In genomic region chr6:31345026-31345730, GRCh38 we compare ENCODE assay signal across 1 cellular context.
TF ChIP-seq lines count a peak whose summit lies in the region.

No MANE protein-coding gene starts in this region.

TF ChIP-seq in WTC11, 78 proteins besides CTCF, POLR2A, EP300 and RAD21 (continued from another document):
- TF ChIP-seq, protein P1, sequence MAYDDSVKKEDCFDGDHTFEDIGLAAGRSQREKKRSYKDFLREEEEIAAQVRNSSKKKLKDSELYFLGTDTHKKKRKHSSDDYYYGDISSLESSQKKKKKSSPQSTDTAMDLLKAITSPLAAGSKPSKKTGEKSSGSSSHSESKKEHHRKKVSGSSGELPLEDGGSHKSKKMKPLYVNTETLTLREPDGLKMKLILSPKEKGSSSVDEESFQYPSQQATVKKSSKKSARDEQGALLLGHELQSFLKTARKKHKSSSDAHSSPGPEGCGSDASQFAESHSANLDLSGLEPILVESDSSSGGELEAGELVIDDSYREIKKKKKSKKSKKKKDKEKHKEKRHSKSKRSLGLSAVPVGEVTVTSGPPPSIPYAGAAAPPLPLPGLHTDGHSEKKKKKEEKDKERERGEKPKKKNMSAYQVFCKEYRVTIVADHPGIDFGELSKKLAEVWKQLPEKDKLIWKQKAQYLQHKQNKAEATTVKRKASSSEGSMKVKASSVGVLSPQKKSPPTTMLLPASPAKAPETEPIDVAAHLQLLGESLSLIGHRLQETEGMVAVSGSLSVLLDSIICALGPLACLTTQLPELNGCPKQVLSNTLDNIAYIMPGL (CRISPR knock-in tag; IDR thresholded peaks at IDR 0.05), result no peak
- TF ChIP-seq USF2 (CRISPR knock-in tag; IDR thresholded peaks at IDR 0.05) (no peak), SOX15 (CRISPR knock-in tag; IDR thresholded peaks at IDR 0.05) (no peak), MAX (CRISPR knock-in tag; IDR thresholded peaks at IDR 0.05) (no peak), ZNF263 (CRISPR knock-in tag; IDR thresholded peaks at IDR 0.05; ENCODE audit: low read depth) (no peak), PRRX2 (CRISPR knock-in tag; IDR thresholded peaks at IDR 0.05) (no peak), FOXJ3 (CRISPR knock-in tag; IDR thresholded peaks at IDR 0.05; ENCODE audit: borderline replicate concordance) (no peak), ZNF219 (CRISPR knock-in tag; IDR thresholded peaks at IDR 0.05; ENCODE audit: borderline replicate concordance) (no peak), JUN (CRISPR knock-in tag; IDR thresholded peaks at IDR 0.05) (no peak), MYBL2 (CRISPR knock-in tag; IDR thresholded peaks at IDR 0.05) (no peak), CBFB (CRISPR knock-in tag; IDR thresholded peaks at IDR 0.05; ENCODE audit: low read depth) (no peak), ZNF416 (CRISPR knock-in tag; IDR thresholded peaks at IDR 0.05) (no peak)
- TF ChIP-seq, protein P2, sequence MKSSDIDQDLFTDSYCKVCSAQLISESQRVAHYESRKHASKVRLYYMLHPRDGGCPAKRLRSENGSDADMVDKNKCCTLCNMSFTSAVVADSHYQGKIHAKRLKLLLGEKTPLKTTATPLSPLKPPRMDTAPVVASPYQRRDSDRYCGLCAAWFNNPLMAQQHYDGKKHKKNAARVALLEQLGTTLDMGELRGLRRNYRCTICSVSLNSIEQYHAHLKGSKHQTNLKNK (CRISPR knock-in tag; IDR thresholded peaks at IDR 0.05), result no peak
- TF ChIP-seq, protein P3, sequence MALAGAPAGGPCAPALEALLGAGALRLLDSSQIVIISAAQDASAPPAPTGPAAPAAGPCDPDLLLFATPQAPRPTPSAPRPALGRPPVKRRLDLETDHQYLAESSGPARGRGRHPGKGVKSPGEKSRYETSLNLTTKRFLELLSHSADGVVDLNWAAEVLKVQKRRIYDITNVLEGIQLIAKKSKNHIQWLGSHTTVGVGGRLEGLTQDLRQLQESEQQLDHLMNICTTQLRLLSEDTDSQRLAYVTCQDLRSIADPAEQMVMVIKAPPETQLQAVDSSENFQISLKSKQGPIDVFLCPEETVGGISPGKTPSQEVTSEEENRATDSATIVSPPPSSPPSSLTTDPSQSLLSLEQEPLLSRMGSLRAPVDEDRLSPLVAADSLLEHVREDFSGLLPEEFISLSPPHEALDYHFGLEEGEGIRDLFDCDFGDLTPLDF (CRISPR knock-in tag; IDR thresholded peaks at IDR 0.05), result no peak
- TF ChIP-seq, protein P4, sequence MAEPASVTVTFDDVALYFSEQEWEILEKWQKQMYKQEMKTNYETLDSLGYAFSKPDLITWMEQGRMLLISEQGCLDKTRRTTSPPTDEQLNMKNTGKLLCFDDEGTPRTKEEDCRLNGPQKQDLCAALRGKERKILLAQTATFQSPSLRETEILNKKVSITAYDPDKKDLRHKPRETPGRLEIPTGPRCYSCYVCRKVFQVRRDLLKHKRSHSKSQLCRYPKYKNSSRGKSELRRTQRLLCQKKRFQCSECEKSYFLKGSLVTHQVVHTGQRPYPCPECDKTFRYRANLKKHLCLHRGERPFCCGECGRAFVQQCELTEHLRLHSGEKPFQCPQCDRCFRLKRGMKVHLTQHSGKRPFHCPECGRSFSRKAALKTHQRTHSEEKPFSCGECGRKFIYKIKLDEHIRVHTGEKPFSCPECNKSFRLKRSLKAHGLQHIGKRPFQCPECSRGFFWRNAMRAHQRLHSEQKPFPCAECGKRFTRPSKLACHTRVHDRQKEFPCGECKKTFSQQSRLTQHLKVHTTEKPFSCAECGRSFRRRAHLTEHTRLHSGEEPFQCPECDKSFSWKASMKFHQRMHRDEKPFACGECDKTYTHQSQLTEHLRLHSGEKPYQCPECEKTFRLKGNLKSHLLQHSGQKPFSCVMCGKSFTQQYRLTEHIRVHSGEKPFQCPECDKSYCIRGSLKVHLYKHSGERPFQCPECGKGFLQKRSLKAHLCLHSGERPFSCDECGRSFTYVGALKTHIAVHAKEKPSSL (CRISPR knock-in tag; conservative IDR thresholded peaks at IDR 0.05), result no peak
